In genomic region chr11:120998581-120998980, GRCh38 we compare ENCODE assay signal across 8 cellular contexts.
"Had no signal": no experiment of that assay in that cellular context is flagged by ENCODE, and none has a peak within 500 bp of the region (broad histone marks: within the 10 kb centered on the region; RNA-seq: fewer than 3 reads in every experiment).

No MANE protein-coding gene starts in this region.

- DNase-seq: GDM1, GF-D8 had no signal

- H3K4me3 ChIP-seq: GM12878 had no signal

- ATAC-seq: GM12878 had no signal

- FAIRE-seq: G401.6, GM12878, GM12891, GM12892, GM18507, GM19239 had no signal
